Comparison of ENCODE assay signal across 8 cellular contexts in genomic region chr1:214584805-214585766, GRCh38. TPM values are rescaled to one million over a fixed set of nuclear protein-coding genes. Genes with fewer than 3 reads are reported as not detected.
DNase-seq lines count a peak whose midpoint lies in the region; ATAC-seq and TF ChIP-seq lines count a peak whose summit lies in the region.

No MANE protein-coding gene starts in this region.

- no peak overlapping the region for H3K4me3 ChIP-seq in astrocyte of the cerebellum (ENCODE audit: low read depth, low read length)
- H3K4me3 ChIP-seq in effector memory CD4-positive, alpha-beta T cell (ENCODE audit: insufficient read depth, low read depth, low read length, poor library complexity, severe bottlenecking), result no peak overlapping the region

- ATAC-seq in activated CD4-positive, CD25-positive, alpha-beta regulatory T cell treated with anti-CD3 and anti-CD28 coated beads, Interleukin-2, amount 50 U/mL, for 24 hours, result peak; percentile 35 to 45
- ATAC-seq in HG02678 (IDR thresholded peaks at IDR 0.05; ENCODE audit: unreplicated experiment) (peak; percentile 79), left colon (peak; percentile 72)

- in situ Hi-C loops in astrocyte of the cerebellum (cut with HindIII; ENCODE audit: low sequenced_read_pairs), result loop anchor here (25.0 kb wide), 1 partner anchor 248 kb away; no protein-coding TSS in a partner anchor

- H3K9me3 ChIP-seq in effector memory CD4-positive, alpha-beta T cell (ENCODE audit: control insufficient read depth, low read length), result no peaks in the 10 kb centered on the region

- intact Hi-C loops in left colon (cut with DNase I, micrococcal nuclease), result loop anchor here (5.0 to 10.0 kb wide), 4 partner anchors 198 to 320 kb away; no protein-coding TSS in a partner anchor

- H3K36me3 ChIP-seq in effector memory CD4-positive, alpha-beta T cell (ENCODE audit: control insufficient read depth, insufficient read depth, low read length), result no peaks in the 10 kb centered on the region

- H3K4me1 ChIP-seq in effector memory CD4-positive, alpha-beta T cell (ENCODE audit: control insufficient read depth, insufficient read depth, low read length, poor library complexity, severe bottlenecking), result no peaks in the 10 kb centered on the region

- H3K27me3 ChIP-seq in effector memory CD4-positive, alpha-beta T cell (replicated peaks; ENCODE audit: control insufficient read depth, insufficient read depth, low read length, poor library complexity, severe bottlenecking), result no peaks in the 10 kb centered on the region

- peak; percentile 64 for TF ChIP-seq CTCF in astrocyte of the cerebellum (IDR thresholded peaks at IDR 0.05; ENCODE audit: low read depth, low read length, missing control alignments)

- no peak overlapping the region for H3K27ac ChIP-seq in effector memory CD4-positive, alpha-beta T cell (ENCODE audit: insufficient read depth, low read length, poor library complexity, severe bottlenecking)

- no peak for DNase-seq in activated CD4-positive, CD25-positive, alpha-beta regulatory T cell (lab: John Stamatoyannopoulos, UW)
- DNase-seq in NCI-H2107 treated with DMSO at 0.1 percent for 48 hours (lab: John Stamatoyannopoulos, UW; ENCODE audit: unreplicated experiment) (peak; percentile 89), astrocyte of the cerebellum (ENCODE audit: low read depth) (no peak), left colon (no peak)
- no peak for DNase-seq in stimulated activated CD4-positive, alpha-beta T cell treated with anti-CD3 and anti-CD28 coated beads, Interleukin-4, amount 100 ng/mL, for 1 hour
- no peak for DNase-seq in effector memory CD4-positive, alpha-beta T cell

RNA-seq across cellular contexts. Expression of gene CENPF, which starts 17.9 kb away (rescaled TPM):
- total RNA-seq in left colon, result 10 to 100 TPM in 1 of 2 donors, 1 to 10 TPM in 1; 4.3 to 17.7 TPM

RNA-seq across cellular contexts. Expression of gene PTPN14, which starts 33.7 kb away (rescaled TPM):
- 1 to 10 TPM; 6.8 TPM for total RNA-seq in left colon
